In genomic region chr12:122981036-122981471, GRCh38 we compare ENCODE assay signal across 8 cellular contexts. TPM values are rescaled to one million over a fixed set of nuclear protein-coding genes. Genes with fewer than 3 reads are reported as not detected.
DNase-seq lines count a peak whose midpoint lies in the region; ATAC-seq lines count a peak whose summit lies in the region.

No MANE protein-coding gene starts in this region.

- H3K9me3 ChIP-seq in duodenal mucosa (ENCODE audit: control insufficient read depth in 1 of 2, low read length in 2 of 2) = no peaks in the 10 kb centered on the region

- H3K4me3 ChIP-seq in duodenal mucosa (ENCODE audit: low read depth in 1 of 2, low read length in 2 of 2) = peak overlapping the region; percentile 88 to 95

- H3K27ac ChIP-seq in duodenal mucosa (ENCODE audit: low read depth, low read length) = peak overlapping the region; percentile 78

- no peaks in the 10 kb centered on the region for H3K27me3 ChIP-seq in duodenal mucosa (ENCODE audit: control insufficient read depth in 1 of 2, insufficient read depth in 2 of 2, low read length in 2 of 2)

- H3K4me1 Mint-ChIP-seq in naive B cell = peaks cover 34 to 61% (median 48%) of the 10 kb centered on the region in 3 donors

- peaks cover 52 to 67% of the 10 kb centered on the region in 2 donors for H3K4me1 ChIP-seq in duodenal mucosa (ENCODE audit: control insufficient read depth in 1 of 2, insufficient read depth in 2 of 2, low read length in 2 of 2)

- peak overlapping the region; percentile 88 to 95 (median 92) for H3K4me3 Mint-ChIP-seq in naive B cell

- peaks cover 4 to 20% of the 10 kb centered on the region in 2 donors for H3K36me3 ChIP-seq in duodenal mucosa (ENCODE audit: control insufficient read depth in 1 of 2, insufficient read depth in 2 of 2, low read length in 2 of 2)

- H3K9ac ChIP-seq in duodenal mucosa (ENCODE audit: low read depth in 1 of 2, low read length in 2 of 2) = peak overlapping the region; percentile 86

- ATAC-seq in GM21529 (IDR thresholded peaks at IDR 0.05; ENCODE audit: unreplicated experiment) = peak; percentile 11
- peak; percentile 31 to 34 for ATAC-seq in naive B cell (ENCODE audit: low read depth in 2 of 2)

- DNase-seq in COLO668 (lab: John Stamatoyannopoulos, UW; ENCODE audit: unreplicated experiment) (peak; percentile 75), NCI-H2227 treated with DMSO at 0.1 percent for 48 hours (lab: John Stamatoyannopoulos, UW) (peak; percentile 47), naive B cell (no peak), islet precursor cell (no peak), hepatic stellate cell (ENCODE audit: low spot score) (no peak), HCEC 1CT (no peak)

- H3K36me3 Mint-ChIP-seq in naive B cell = peaks cover 0 to 8% of the 10 kb centered on the region in 2 donors

- no peaks in the 10 kb centered on the region for H3K9me3 Mint-ChIP-seq in naive B cell

- peak overlapping the region in 5 of 6 donors; percentile 26 to 80 (median 67) for H3K27ac Mint-ChIP-seq in naive B cell

- H3K27me3 Mint-ChIP-seq in naive B cell = no peaks in the 10 kb centered on the region

RNA-seq across cellular contexts. Expression of gene ARL6IP4, which starts 0.6 kb away (rescaled TPM):
- polyA plus RNA-seq in naive B cell (ENCODE audit: low read depth in 6 of 6) = 100 to 1,000 TPM; 132 to 202 (median 187) TPM

RNA-seq across cellular contexts. Expression of gene OGFOD2, which starts 6.0 kb away (rescaled TPM):
- polyA plus RNA-seq in naive B cell (ENCODE audit: low read depth in 6 of 6) = 10 to 100 TPM in 5 of 6 donors, 1 to 10 TPM in 1; 9.4 to 20.4 (median 14.2) TPM

RNA-seq across cellular contexts. Expression of gene ABCB9, which starts 14.8 kb away (rescaled TPM):
- polyA plus RNA-seq in naive B cell (ENCODE audit: low read depth in 6 of 6) = under 1 TPM in 5 of 6 donors, not detected in 1; 0.18 to 0.59 (median 0.31) TPM

Comparison
In these comparisons a context has a peak if more than half of its experiments do, and no peak if none do; other contexts are left out.
1. DNase-seq: peak in COLO668 (single experiment) and NCI-H2227 treated with DMSO at 0.1 percent for 48 hours (single experiment); none in naive B cell (single experiment), islet precursor cell (single experiment), hepatic stellate cell (single experiment) and HCEC 1CT (single experiment).